In the genomic region with DNA sequence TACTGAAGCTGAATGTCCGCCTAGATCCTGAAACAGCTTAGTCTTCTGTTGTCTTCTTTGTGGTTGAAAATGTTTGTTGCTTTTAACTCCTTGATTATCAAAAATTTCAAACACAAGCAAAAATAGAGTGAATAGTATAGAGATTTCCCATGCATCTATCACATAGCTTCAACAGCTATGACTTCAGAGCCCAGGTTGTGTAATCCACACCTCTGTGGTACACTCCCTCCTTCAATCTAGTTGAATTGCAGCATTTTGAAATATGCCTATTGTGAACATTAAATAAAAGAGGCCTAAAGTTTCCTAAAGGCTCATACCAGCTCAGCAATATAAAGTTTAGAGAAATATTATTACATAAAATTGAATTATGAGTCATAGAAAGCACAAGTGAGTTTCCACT, we compare ENCODE assay signal across 21 cellular contexts.
A peak's percentile ranks its signal among the peaks of the same experiment; 100 is the strongest.
DNase-seq lines count a peak whose midpoint lies in the region; ATAC-seq and TF ChIP-seq lines count a peak whose summit lies in the region.
"Had no signal": no experiment of that assay in that cellular context is flagged by ENCODE, and none has a peak within 500 bp of the region (broad histone marks: within the 10 kb centered on the region; RNA-seq: fewer than 3 reads in every experiment).

No MANE protein-coding gene starts in this region.

- peak overlapping the region; percentile 8; the same call in 1 of the 2 replicates for H2AFZ ChIP-seq in Loucy (ENCODE audit: low read length)

- peaks cover 18% of the 10 kb centered on the region for H3K27me3 Mint-ChIP-seq in activated naive CD4-positive, alpha-beta T cell treated with anti-CD3 and anti-CD28 coated beads, Interleukin-2, amount 50 U/mL, for 24 hours
- H3K27me3 Mint-ChIP-seq in activated naive CD4-positive, alpha-beta T cell treated with anti-CD3 and anti-CD28 coated beads for 36 hours (ENCODE audit: low read depth): peaks cover 28% of the 10 kb centered on the region
- H3K27me3 Mint-ChIP-seq in effector memory CD8-positive, alpha-beta T cell: no peaks in the 10 kb centered on the region

- peak overlapping the region; percentile 80 for H3K9ac ChIP-seq in Loucy (ENCODE audit: low read depth, low read length, poor library complexity, severe bottlenecking)
- H3K9ac ChIP-seq in subcutaneous abdominal adipose tissue (ENCODE audit: low read length in 5 of 5): peak overlapping the region in 2 of 5 donors; percentile 48

- DNase-seq in activated naive CD4-positive, alpha-beta T cell treated with anti-CD3 and anti-CD28 coated beads for 36 hours: no peak
- DNase-seq in effector memory CD8-positive, alpha-beta T cell: no peak
- no peak for DNase-seq in activated CD8-positive, alpha-beta memory T cell treated with anti-CD3 and anti-CD28 coated beads for 24 hours
- DNase-seq: activated CD4-positive, alpha-beta T cell treated with anti-CD3 and anti-CD28 coated beads for 48 hours; activated T-cell treated with anti-CD3 and anti-CD28 coated beads, Interleukin-2, amount 50 U/mL, for 48 hours; aorta; colonic mucosa; hippocampal formation; left cardiac atrium; NCI-H1417; NCI-H446 treated with DMSO at 0.1 percent for 48 hours; nephron progenitor cell; stimulated activated naive CD8-positive, alpha-beta T cell treated with anti-CD3 and anti-CD28 coated beads, Interleukin-15, amount 100 ng/mL, for 72 hours had no signal

- H3F3A ChIP-seq in Loucy (ENCODE audit: low read depth): peaks cover 3% of the 10 kb centered on the region; the same call in 1 of the 2 replicates

- H3K27me3 ChIP-seq in Loucy (ENCODE audit: insufficient read depth, low read length, poor library complexity, severe bottlenecking) (no peaks in the 10 kb centered on the region), subcutaneous abdominal adipose tissue (ENCODE audit: control insufficient read depth in 5 of 5, insufficient read depth in 4 of 5, low read length in 5 of 5) (no peaks in the 10 kb centered on the region)
- H3K27me3 ChIP-seq: colonic mucosa had no signal

- H3K36me3 Mint-ChIP-seq in activated naive CD4-positive, alpha-beta T cell treated with anti-CD3 and anti-CD28 coated beads, Interleukin-2, amount 50 U/mL, for 24 hours: no peaks in the 10 kb centered on the region
- H3K36me3 Mint-ChIP-seq in activated naive CD4-positive, alpha-beta T cell treated with anti-CD3 and anti-CD28 coated beads for 36 hours (ENCODE audit: low read depth): no peaks in the 10 kb centered on the region
- no peaks in the 10 kb centered on the region for H3K36me3 Mint-ChIP-seq in effector memory CD8-positive, alpha-beta T cell (ENCODE audit: insufficient read depth)

- H3K4me3 ChIP-seq in Loucy (ENCODE audit: low read length, poor library complexity, severe bottlenecking) (peak overlapping the region; percentile 80), subcutaneous abdominal adipose tissue (ENCODE audit: low read depth in 1 of 5, low read length in 5 of 5) (peak overlapping the region; percentile 31 to 55 (median 38))
- H3K4me3 ChIP-seq: A549, colonic mucosa had no signal

- peak overlapping the region; percentile 90 for H3K4me2 ChIP-seq in Loucy (ENCODE audit: low read depth, low read length, poor library complexity, severe bottlenecking)
- H3K4me2 ChIP-seq: A549 had no signal

- peaks cover 54% of the 10 kb centered on the region for H3K79me2 ChIP-seq in Loucy (ENCODE audit: insufficient read depth, low read length)

- ATAC-seq in effector memory CD8-positive, alpha-beta T cell (replicated peaks): peak; percentile 53
- ATAC-seq in HG02642 (IDR thresholded peaks at IDR 0.05; ENCODE audit: poor library complexity, unreplicated experiment): no peak
- ATAC-seq in GM21515 (IDR thresholded peaks at IDR 0.05; ENCODE audit: unreplicated experiment): no peak
- ATAC-seq: A549; esophagus mucosa; stimulated activated naive CD8-positive, alpha-beta T cell treated with anti-CD3 and anti-CD28 coated beads, Interleukin-15, amount 100 ng/mL, for 72 hours had no signal

- peak overlapping the region; percentile 12 for H3K4me3 Mint-ChIP-seq in activated naive CD4-positive, alpha-beta T cell treated with anti-CD3 and anti-CD28 coated beads, Interleukin-2, amount 50 U/mL, for 24 hours
- no peak overlapping the region for H3K4me3 Mint-ChIP-seq in activated naive CD4-positive, alpha-beta T cell treated with anti-CD3 and anti-CD28 coated beads for 36 hours
- peak overlapping the region; percentile 68 to 82 for H3K4me3 Mint-ChIP-seq in effector memory CD8-positive, alpha-beta T cell
- H3K4me3 Mint-ChIP-seq: nephron progenitor cell; stimulated activated naive CD8-positive, alpha-beta T cell treated with anti-CD3 and anti-CD28 coated beads, Interleukin-15, amount 100 ng/mL, for 72 hours; T-helper 1 cell treated with Interleukin-12 subunit alpha and Interleukin-12 subunit beta and Interleukin-4 antibody, amounts not matched to agents 30 μg/mL and 1 μg/mL, for 36 hours had no signal

- CTCF ChIA-PET in activated naive CD4-positive, alpha-beta T cell treated with anti-CD3 and anti-CD28 coated beads for 36 hours (lab: Charles Lee): interaction anchor here (0.7 kb wide), 1 partner anchor 521 kb away, joined by 3 read pairs; no protein-coding TSS in a partner anchor

- intact Hi-C loops in activated naive CD4-positive, alpha-beta T cell treated with anti-CD3 and anti-CD28 coated beads for 36 hours (cut with micrococcal nuclease): no loop called here

- peak overlapping the region; percentile 38 for H3K27ac ChIP-seq in subcutaneous abdominal adipose tissue (ENCODE audit: low read depth, low read length)
- H3K27ac ChIP-seq: A549, colonic mucosa had no signal

- no peaks in the 10 kb centered on the region for H3K9me2 ChIP-seq in Loucy (replicated peaks; ENCODE audit: low read depth, low read length)

- H3K27ac Mint-ChIP-seq in activated naive CD4-positive, alpha-beta T cell treated with anti-CD3 and anti-CD28 coated beads, Interleukin-2, amount 50 U/mL, for 24 hours: no peak overlapping the region
- H3K27ac Mint-ChIP-seq in activated naive CD4-positive, alpha-beta T cell treated with anti-CD3 and anti-CD28 coated beads for 36 hours: no peak overlapping the region
- peak overlapping the region; percentile 60 to 78 for H3K27ac Mint-ChIP-seq in effector memory CD8-positive, alpha-beta T cell
- H3K27ac Mint-ChIP-seq: nephron progenitor cell; T-helper 1 cell treated with Interleukin-12 subunit alpha and Interleukin-12 subunit beta and Interleukin-4 antibody, amounts not matched to agents 30 μg/mL and 1 μg/mL, for 36 hours had no signal

- H4K20me1 ChIP-seq in Loucy (ENCODE audit: insufficient read depth, low read length, poor library complexity, severe bottlenecking): peaks cover 19% of the 10 kb centered on the region

- peaks cover 4% of the 10 kb centered on the region for H3K4me1 Mint-ChIP-seq in activated naive CD4-positive, alpha-beta T cell treated with anti-CD3 and anti-CD28 coated beads, Interleukin-2, amount 50 U/mL, for 24 hours
- no peaks in the 10 kb centered on the region for H3K4me1 Mint-ChIP-seq in activated naive CD4-positive, alpha-beta T cell treated with anti-CD3 and anti-CD28 coated beads for 36 hours (ENCODE audit: low read depth)
- H3K4me1 Mint-ChIP-seq in effector memory CD8-positive, alpha-beta T cell (ENCODE audit: low read depth in 2 of 2): peaks cover 35 to 61% of the 10 kb centered on the region in 2 donors
- H3K4me1 Mint-ChIP-seq: nephron progenitor cell had no signal

- H3K36me3 ChIP-seq in Loucy (ENCODE audit: insufficient read depth, low read length): no peaks in the 10 kb centered on the region
- H3K36me3 ChIP-seq in subcutaneous abdominal adipose tissue (ENCODE audit: control insufficient read depth in 5 of 5, insufficient read depth in 5 of 5, low read length in 5 of 5): no peaks in the 10 kb centered on the region
- H3K36me3 ChIP-seq: colonic mucosa had no signal

- H3K9me3 ChIP-seq in Loucy (ENCODE audit: insufficient read depth, low read depth, low read length) (no peaks in the 10 kb centered on the region), subcutaneous abdominal adipose tissue (ENCODE audit: control insufficient read depth in 5 of 5, low read length in 5 of 5) (no peaks in the 10 kb centered on the region)
- H3K9me3 ChIP-seq: A549, colonic mucosa had no signal

- no peaks in the 10 kb centered on the region for H3K9me3 Mint-ChIP-seq in activated naive CD4-positive, alpha-beta T cell treated with anti-CD3 and anti-CD28 coated beads, Interleukin-2, amount 50 U/mL, for 24 hours
- H3K9me3 Mint-ChIP-seq in activated naive CD4-positive, alpha-beta T cell treated with anti-CD3 and anti-CD28 coated beads for 36 hours: no peaks in the 10 kb centered on the region
- no peaks in the 10 kb centered on the region for H3K9me3 Mint-ChIP-seq in effector memory CD8-positive, alpha-beta T cell
- H3K9me3 Mint-ChIP-seq: nephron progenitor cell; stimulated activated naive CD8-positive, alpha-beta T cell treated with anti-CD3 and anti-CD28 coated beads, Interleukin-15, amount 100 ng/mL, for 72 hours; T-helper 1 cell treated with Interleukin-12 subunit alpha and Interleukin-12 subunit beta and Interleukin-4 antibody, amounts not matched to agents 30 μg/mL and 1 μg/mL, for 36 hours had no signal

- peaks cover 70% of the 10 kb centered on the region for H3K4me1 ChIP-seq in Loucy (ENCODE audit: insufficient read depth, low read length, poor library complexity, severe bottlenecking)
- peaks cover 0 to 13% (median 0%) of the 10 kb centered on the region in 5 donors for H3K4me1 ChIP-seq in subcutaneous abdominal adipose tissue (ENCODE audit: control insufficient read depth in 5 of 5, insufficient read depth in 5 of 5, low read length in 5 of 5)
- H3K4me1 ChIP-seq: A549, colonic mucosa had no signal

- TF ChIP-seq CTCF in Loucy (conservative IDR thresholded peaks at IDR 0.05; ENCODE audit: low read length): no peak

Comparison
In these comparisons a context has a peak if more than half of its experiments do, and no peak if none do; other contexts are left out.
1. H3K27ac Mint-ChIP-seq: peak in effector memory CD8-positive, alpha-beta T cell (2 of 2); none in activated naive CD4-positive, alpha-beta T cell treated with anti-CD3 and anti-CD28 coated beads, Interleukin-2, amount 50 U/mL, for 24 hours (single experiment) and activated naive CD4-positive, alpha-beta T cell treated with anti-CD3 and anti-CD28 coated beads for 36 hours (single experiment).